ENCODE assay signal across 8 cellular contexts in genomic region chr11:62726156-62727006, GRCh38. TPM values are rescaled to one million over a fixed set of nuclear protein-coding genes. Genes with fewer than 3 reads are reported as not detected.
A peak's percentile ranks its signal among the peaks of the same experiment; 100 is the strongest.
DNase-seq lines count a peak whose midpoint lies in the region; ATAC-seq and TF ChIP-seq lines count a peak whose summit lies in the region.

No MANE protein-coding gene starts in this region.

- H4K20me1 ChIP-seq in DND-41 (ENCODE audit: insufficient read depth, low read length) = peaks cover 40% of the 10 kb centered on the region
- H4K20me1 ChIP-seq in osteoblast (ENCODE audit: insufficient read depth, low read length) = peaks cover 33% of the 10 kb centered on the region

- H3K27ac ChIP-seq in DND-41 (ENCODE audit: low read length) (peak overlapping the region; percentile 100), VCaP (peak overlapping the region; percentile 97), osteoblast (ENCODE audit: low read depth, low read length) (peak overlapping the region; percentile 73)

- TF ChIP-seq CTCF in DND-41 (IDR thresholded peaks at IDR 0.05; ENCODE audit: borderline replicate concordance, extremely low read depth, low read length, poor library complexity, severe bottlenecking) (no peak), VCaP (conservative IDR thresholded peaks at IDR 0.05) (no peak), fibroblast of the aortic adventitia (IDR thresholded peaks at IDR 0.05; ENCODE audit: insufficient read depth, low read length) (no peak), osteoblast (IDR thresholded peaks at IDR 0.05; ENCODE audit: extremely low read depth, low read depth, low read length) (no peak)

- H3K4me2 ChIP-seq in DND-41 (ENCODE audit: insufficient read depth, low read length) (peak overlapping the region; percentile 90), osteoblast (ENCODE audit: insufficient read depth, low read length) (peak overlapping the region; percentile 87)

- H3K36me3 ChIP-seq in DND-41 (ENCODE audit: insufficient read depth, low read length) (peaks cover 62% of the 10 kb centered on the region), osteoblast (ENCODE audit: insufficient read depth, low read length) (peaks cover 31% of the 10 kb centered on the region)

- ATAC-seq in DND-41 (ENCODE audit: insufficient read depth, low read depth) (peak; percentile 0; the same call in 1 of the 3 replicates), HG02571 (IDR thresholded peaks at IDR 0.05; ENCODE audit: unreplicated experiment) (peak; percentile 5)

- H3K4me3 ChIP-seq in DND-41 (ENCODE audit: low read depth in 1 of 2, low read length in 2 of 2) = peak overlapping the region; percentile 74 to 93
- H3K4me3 ChIP-seq in fibroblast of the aortic adventitia (ENCODE audit: low read depth, low read length) = peak overlapping the region; percentile 84
- peak overlapping the region; percentile 98 for H3K4me3 ChIP-seq in osteoblast (ENCODE audit: insufficient read depth, low read length)

- H2AFZ ChIP-seq in DND-41 (ENCODE audit: low read depth, low read length) (peak overlapping the region; percentile 66), osteoblast (ENCODE audit: low read length) (peak overlapping the region; percentile 30)

- H3K4me1 ChIP-seq in DND-41 (ENCODE audit: insufficient read depth, low read length) (peaks cover 59% of the 10 kb centered on the region), osteoblast (ENCODE audit: insufficient read depth, low read length) (peaks cover 19% of the 10 kb centered on the region)

- DNase-seq in DND-41 (peak; percentile 35), fibroblast of the aortic adventitia (ENCODE audit: low read depth) (no peak), osteoblast (ENCODE audit: insufficient read length, low spot score, missing footprints) (no peak), NCI-H1436 (lab: John Stamatoyannopoulos, UW) (no peak), middle frontal gyrus (ENCODE audit: extremely low spot score, low spot score) (no peak), activated gamma-delta T cell treated with Interleukin-2 at 50 U/mL for 16 hours (no peak)

- peaks cover 88% of the 10 kb centered on the region for H3K79me2 ChIP-seq in DND-41 (ENCODE audit: insufficient read depth, low read length)
- H3K79me2 ChIP-seq in osteoblast (ENCODE audit: insufficient read depth, low read length) = peaks cover 77% of the 10 kb centered on the region

- H3K27me3 ChIP-seq in DND-41 (ENCODE audit: insufficient read depth, low read length, poor library complexity) (no peaks in the 10 kb centered on the region), osteoblast (ENCODE audit: insufficient read depth, low read length) (no peaks in the 10 kb centered on the region)

- peak overlapping the region; percentile 94 for H3K9ac ChIP-seq in DND-41 (ENCODE audit: low read depth, low read length)

- no peaks in the 10 kb centered on the region for H3K9me3 ChIP-seq in DND-41 (ENCODE audit: insufficient read depth, low read length, severe bottlenecking)
- H3K9me3 ChIP-seq in osteoblast (ENCODE audit: low read depth, low read length) = no peaks in the 10 kb centered on the region

RNA-seq across cellular contexts. Expression of gene HNRNPUL2, which starts 0.9 kb away (rescaled TPM):
- total RNA-seq in fibroblast of the aortic adventitia (ENCODE audit: low replicate concordance) (10.4 and 16.7 TPM in 2 replicates), osteoblast (13.0 and 18.8 TPM in 2 replicates)

RNA-seq across cellular contexts. Expression of gene TTC9C, which starts 1.9 kb away (rescaled TPM):
- 20.3 and 40.1 TPM in 2 replicates for total RNA-seq in fibroblast of the aortic adventitia (ENCODE audit: low replicate concordance)
- total RNA-seq in osteoblast = 34.0 and 35.9 TPM in 2 replicates

RNA-seq across cellular contexts. Expression of gene GNG3, which starts 18.9 kb away (rescaled TPM):
- total RNA-seq in fibroblast of the aortic adventitia (ENCODE audit: low replicate concordance) = not detected in 2 replicates
- total RNA-seq in osteoblast = not detected in 2 replicates

RNA-seq across cellular contexts. Expression of gene BSCL2, which starts 19.2 kb away (rescaled TPM):
- total RNA-seq in fibroblast of the aortic adventitia (ENCODE audit: low replicate concordance) = 34.4 and 43.5 TPM in 2 replicates
- total RNA-seq in osteoblast = 63.6 and 67.7 TPM in 2 replicates

RNA-seq across cellular contexts. Expression of gene ZBTB3, which starts 27.6 kb away (rescaled TPM):
- total RNA-seq in fibroblast of the aortic adventitia (ENCODE audit: low replicate concordance) (4.2 and 13.4 TPM in 2 replicates), osteoblast (13.0 TPM in 2 replicates)
